ENCODE assay signal across 1 cellular context in the genomic region with DNA sequence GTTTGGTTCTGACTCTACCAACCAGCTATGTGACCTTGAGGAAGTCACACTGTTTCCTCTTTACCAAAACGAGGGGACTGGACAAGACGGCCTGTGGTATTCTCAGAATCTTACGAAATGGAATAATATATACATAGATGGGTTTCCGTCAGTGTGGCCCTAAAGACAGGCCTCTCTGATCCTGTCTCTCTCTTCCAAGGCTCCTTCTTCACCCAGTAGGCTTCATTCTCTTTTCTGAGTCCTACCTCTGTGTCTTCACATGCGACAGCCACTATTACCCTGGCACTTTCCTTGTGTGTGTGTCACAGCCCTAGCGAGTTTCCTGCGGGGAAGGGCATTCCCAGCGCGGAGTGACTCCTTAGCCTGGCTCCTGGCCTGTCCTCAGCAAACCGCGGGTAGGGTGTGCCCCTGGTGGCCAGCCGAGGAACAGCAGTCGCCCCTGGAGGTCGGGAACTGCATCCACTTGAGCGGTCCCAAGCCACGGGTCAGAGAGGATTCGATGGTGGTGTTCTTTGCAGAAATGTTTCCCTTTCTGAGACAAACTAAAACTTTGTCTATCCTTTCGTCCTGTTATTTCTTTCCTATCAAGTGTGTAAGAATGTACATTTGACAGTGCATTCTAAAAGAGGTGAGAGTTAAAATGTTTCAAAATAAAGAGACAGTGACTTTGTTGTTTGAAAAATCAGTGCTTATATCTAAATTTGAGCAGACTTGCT.
TF ChIP-seq lines count a peak whose summit lies in the region.

No MANE protein-coding gene starts in this region.

TF ChIP-seq in K562, 482 proteins besides CTCF, POLR2A, EP300 and RAD21 (continued from another document and continues in another):
- TF ChIP-seq, protein P1, sequence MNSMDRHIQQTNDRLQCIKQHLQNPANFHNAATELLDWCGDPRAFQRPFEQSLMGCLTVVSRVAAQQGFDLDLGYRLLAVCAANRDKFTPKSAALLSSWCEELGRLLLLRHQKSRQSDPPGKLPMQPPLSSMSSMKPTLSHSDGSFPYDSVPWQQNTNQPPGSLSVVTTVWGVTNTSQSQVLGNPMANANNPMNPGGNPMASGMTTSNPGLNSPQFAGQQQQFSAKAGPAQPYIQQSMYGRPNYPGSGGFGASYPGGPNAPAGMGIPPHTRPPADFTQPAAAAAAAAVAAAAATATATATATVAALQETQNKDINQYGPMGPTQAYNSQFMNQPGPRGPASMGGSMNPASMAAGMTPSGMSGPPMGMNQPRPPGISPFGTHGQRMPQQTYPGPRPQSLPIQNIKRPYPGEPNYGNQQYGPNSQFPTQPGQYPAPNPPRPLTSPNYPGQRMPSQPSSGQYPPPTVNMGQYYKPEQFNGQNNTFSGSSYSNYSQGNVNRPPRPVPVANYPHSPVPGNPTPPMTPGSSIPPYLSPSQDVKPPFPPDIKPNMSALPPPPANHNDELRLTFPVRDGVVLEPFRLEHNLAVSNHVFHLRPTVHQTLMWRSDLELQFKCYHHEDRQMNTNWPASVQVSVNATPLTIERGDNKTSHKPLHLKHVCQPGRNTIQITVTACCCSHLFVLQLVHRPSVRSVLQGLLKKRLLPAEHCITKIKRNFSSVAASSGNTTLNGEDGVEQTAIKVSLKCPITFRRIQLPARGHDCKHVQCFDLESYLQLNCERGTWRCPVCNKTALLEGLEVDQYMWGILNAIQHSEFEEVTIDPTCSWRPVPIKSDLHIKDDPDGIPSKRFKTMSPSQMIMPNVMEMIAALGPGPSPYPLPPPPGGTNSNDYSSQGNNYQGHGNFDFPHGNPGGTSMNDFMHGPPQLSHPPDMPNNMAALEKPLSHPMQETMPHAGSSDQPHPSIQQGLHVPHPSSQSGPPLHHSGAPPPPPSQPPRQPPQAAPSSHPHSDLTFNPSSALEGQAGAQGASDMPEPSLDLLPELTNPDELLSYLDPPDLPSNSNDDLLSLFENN (IDR thresholded peaks at IDR 0.05; ENCODE audit: low read depth in 2 of 2, low read length in 2 of 2) = peak; percentile 23 to 59; a peak in 2 of 4 replicates
- peak; percentile 32 for TF ChIP-seq TCF3 (CRISPR knock-in tag; IDR thresholded peaks at IDR 0.05)
- TF ChIP-seq, protein P2, sequence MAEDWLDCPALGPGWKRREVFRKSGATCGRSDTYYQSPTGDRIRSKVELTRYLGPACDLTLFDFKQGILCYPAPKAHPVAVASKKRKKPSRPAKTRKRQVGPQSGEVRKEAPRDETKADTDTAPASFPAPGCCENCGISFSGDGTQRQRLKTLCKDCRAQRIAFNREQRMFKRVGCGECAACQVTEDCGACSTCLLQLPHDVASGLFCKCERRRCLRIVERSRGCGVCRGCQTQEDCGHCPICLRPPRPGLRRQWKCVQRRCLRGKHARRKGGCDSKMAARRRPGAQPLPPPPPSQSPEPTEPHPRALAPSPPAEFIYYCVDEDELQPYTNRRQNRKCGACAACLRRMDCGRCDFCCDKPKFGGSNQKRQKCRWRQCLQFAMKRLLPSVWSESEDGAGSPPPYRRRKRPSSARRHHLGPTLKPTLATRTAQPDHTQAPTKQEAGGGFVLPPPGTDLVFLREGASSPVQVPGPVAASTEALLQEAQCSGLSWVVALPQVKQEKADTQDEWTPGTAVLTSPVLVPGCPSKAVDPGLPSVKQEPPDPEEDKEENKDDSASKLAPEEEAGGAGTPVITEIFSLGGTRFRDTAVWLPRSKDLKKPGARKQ (CRISPR knock-in tag; IDR thresholded peaks at IDR 0.05) = 0 out of 2 replicates have a peak, but pooled peaks have one; percentile 42
- TF ChIP-seq, protein P3, sequence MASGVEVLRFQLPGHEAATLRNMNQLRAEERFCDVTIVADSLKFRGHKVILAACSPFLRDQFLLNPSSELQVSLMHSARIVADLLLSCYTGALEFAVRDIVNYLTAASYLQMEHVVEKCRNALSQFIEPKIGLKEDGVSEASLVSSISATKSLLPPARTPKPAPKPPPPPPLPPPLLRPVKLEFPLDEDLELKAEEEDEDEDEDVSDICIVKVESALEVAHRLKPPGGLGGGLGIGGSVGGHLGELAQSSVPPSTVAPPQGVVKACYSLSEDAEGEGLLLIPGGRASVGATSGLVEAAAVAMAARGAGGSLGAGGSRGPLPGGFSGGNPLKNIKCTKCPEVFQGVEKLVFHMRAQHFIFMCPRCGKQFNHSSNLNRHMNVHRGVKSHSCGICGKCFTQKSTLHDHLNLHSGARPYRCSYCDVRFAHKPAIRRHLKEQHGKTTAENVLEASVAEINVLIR (CRISPR knock-in tag; IDR thresholded peaks at IDR 0.05) = no peak
- TF ChIP-seq, protein P4, sequence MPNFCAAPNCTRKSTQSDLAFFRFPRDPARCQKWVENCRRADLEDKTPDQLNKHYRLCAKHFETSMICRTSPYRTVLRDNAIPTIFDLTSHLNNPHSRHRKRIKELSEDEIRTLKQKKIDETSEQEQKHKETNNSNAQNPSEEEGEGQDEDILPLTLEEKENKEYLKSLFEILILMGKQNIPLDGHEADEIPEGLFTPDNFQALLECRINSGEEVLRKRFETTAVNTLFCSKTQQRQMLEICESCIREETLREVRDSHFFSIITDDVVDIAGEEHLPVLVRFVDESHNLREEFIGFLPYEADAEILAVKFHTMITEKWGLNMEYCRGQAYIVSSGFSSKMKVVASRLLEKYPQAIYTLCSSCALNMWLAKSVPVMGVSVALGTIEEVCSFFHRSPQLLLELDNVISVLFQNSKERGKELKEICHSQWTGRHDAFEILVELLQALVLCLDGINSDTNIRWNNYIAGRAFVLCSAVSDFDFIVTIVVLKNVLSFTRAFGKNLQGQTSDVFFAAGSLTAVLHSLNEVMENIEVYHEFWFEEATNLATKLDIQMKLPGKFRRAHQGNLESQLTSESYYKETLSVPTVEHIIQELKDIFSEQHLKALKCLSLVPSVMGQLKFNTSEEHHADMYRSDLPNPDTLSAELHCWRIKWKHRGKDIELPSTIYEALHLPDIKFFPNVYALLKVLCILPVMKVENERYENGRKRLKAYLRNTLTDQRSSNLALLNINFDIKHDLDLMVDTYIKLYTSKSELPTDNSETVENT (CRISPR knock-in tag; IDR thresholded peaks at IDR 0.05) = no peak
- TF ChIP-seq, protein P5, sequence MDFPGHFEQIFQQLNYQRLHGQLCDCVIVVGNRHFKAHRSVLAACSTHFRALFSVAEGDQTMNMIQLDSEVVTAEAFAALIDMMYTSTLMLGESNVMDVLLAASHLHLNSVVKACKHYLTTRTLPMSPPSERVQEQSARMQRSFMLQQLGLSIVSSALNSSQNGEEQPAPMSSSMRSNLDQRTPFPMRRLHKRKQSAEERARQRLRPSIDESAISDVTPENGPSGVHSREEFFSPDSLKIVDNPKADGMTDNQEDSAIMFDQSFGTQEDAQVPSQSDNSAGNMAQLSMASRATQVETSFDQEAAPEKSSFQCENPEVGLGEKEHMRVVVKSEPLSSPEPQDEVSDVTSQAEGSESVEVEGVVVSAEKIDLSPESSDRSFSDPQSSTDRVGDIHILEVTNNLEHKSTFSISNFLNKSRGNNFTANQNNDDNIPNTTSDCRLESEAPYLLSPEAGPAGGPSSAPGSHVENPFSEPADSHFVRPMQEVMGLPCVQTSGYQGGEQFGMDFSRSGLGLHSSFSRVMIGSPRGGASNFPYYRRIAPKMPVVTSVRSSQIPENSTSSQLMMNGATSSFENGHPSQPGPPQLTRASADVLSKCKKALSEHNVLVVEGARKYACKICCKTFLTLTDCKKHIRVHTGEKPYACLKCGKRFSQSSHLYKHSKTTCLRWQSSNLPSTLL (IDR thresholded peaks at IDR 0.05) = no peak
- TF ChIP-seq RFX1 (IDR thresholded peaks at IDR 0.05) = no peak
- TF ChIP-seq, protein P6, sequence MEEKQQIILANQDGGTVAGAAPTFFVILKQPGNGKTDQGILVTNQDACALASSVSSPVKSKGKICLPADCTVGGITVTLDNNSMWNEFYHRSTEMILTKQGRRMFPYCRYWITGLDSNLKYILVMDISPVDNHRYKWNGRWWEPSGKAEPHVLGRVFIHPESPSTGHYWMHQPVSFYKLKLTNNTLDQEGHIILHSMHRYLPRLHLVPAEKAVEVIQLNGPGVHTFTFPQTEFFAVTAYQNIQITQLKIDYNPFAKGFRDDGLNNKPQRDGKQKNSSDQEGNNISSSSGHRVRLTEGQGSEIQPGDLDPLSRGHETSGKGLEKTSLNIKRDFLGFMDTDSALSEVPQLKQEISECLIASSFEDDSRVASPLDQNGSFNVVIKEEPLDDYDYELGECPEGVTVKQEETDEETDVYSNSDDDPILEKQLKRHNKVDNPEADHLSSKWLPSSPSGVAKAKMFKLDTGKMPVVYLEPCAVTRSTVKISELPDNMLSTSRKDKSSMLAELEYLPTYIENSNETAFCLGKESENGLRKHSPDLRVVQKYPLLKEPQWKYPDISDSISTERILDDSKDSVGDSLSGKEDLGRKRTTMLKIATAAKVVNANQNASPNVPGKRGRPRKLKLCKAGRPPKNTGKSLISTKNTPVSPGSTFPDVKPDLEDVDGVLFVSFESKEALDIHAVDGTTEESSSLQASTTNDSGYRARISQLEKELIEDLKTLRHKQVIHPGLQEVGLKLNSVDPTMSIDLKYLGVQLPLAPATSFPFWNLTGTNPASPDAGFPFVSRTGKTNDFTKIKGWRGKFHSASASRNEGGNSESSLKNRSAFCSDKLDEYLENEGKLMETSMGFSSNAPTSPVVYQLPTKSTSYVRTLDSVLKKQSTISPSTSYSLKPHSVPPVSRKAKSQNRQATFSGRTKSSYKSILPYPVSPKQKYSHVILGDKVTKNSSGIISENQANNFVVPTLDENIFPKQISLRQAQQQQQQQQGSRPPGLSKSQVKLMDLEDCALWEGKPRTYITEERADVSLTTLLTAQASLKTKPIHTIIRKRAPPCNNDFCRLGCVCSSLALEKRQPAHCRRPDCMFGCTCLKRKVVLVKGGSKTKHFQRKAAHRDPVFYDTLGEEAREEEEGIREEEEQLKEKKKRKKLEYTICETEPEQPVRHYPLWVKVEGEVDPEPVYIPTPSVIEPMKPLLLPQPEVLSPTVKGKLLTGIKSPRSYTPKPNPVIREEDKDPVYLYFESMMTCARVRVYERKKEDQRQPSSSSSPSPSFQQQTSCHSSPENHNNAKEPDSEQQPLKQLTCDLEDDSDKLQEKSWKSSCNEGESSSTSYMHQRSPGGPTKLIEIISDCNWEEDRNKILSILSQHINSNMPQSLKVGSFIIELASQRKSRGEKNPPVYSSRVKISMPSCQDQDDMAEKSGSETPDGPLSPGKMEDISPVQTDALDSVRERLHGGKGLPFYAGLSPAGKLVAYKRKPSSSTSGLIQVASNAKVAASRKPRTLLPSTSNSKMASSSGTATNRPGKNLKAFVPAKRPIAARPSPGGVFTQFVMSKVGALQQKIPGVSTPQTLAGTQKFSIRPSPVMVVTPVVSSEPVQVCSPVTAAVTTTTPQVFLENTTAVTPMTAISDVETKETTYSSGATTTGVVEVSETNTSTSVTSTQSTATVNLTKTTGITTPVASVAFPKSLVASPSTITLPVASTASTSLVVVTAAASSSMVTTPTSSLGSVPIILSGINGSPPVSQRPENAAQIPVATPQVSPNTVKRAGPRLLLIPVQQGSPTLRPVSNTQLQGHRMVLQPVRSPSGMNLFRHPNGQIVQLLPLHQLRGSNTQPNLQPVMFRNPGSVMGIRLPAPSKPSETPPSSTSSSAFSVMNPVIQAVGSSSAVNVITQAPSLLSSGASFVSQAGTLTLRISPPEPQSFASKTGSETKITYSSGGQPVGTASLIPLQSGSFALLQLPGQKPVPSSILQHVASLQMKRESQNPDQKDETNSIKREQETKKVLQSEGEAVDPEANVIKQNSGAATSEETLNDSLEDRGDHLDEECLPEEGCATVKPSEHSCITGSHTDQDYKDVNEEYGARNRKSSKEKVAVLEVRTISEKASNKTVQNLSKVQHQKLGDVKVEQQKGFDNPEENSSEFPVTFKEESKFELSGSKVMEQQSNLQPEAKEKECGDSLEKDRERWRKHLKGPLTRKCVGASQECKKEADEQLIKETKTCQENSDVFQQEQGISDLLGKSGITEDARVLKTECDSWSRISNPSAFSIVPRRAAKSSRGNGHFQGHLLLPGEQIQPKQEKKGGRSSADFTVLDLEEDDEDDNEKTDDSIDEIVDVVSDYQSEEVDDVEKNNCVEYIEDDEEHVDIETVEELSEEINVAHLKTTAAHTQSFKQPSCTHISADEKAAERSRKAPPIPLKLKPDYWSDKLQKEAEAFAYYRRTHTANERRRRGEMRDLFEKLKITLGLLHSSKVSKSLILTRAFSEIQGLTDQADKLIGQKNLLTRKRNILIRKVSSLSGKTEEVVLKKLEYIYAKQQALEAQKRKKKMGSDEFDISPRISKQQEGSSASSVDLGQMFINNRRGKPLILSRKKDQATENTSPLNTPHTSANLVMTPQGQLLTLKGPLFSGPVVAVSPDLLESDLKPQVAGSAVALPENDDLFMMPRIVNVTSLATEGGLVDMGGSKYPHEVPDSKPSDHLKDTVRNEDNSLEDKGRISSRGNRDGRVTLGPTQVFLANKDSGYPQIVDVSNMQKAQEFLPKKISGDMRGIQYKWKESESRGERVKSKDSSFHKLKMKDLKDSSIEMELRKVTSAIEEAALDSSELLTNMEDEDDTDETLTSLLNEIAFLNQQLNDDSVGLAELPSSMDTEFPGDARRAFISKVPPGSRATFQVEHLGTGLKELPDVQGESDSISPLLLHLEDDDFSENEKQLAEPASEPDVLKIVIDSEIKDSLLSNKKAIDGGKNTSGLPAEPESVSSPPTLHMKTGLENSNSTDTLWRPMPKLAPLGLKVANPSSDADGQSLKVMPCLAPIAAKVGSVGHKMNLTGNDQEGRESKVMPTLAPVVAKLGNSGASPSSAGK (IDR thresholded peaks at IDR 0.05) = 0 out of 2 replicates have a peak, but pooled peaks have one; percentile 21
- no peak for TF ChIP-seq POLR2AphosphoS5 (IDR thresholded peaks at IDR 0.05; ENCODE audit: control insufficient read depth, insufficient read depth, low read depth, low read length)
- TF ChIP-seq, protein P7, sequence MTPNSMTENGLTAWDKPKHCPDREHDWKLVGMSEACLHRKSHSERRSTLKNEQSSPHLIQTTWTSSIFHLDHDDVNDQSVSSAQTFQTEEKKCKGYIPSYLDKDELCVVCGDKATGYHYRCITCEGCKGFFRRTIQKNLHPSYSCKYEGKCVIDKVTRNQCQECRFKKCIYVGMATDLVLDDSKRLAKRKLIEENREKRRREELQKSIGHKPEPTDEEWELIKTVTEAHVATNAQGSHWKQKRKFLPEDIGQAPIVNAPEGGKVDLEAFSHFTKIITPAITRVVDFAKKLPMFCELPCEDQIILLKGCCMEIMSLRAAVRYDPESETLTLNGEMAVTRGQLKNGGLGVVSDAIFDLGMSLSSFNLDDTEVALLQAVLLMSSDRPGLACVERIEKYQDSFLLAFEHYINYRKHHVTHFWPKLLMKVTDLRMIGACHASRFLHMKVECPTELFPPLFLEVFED (CRISPR knock-in tag; conservative IDR thresholded peaks at IDR 0.05) = peak; percentile 61; the same call in 1 of the 2 replicates
- TF ChIP-seq, protein P8, sequence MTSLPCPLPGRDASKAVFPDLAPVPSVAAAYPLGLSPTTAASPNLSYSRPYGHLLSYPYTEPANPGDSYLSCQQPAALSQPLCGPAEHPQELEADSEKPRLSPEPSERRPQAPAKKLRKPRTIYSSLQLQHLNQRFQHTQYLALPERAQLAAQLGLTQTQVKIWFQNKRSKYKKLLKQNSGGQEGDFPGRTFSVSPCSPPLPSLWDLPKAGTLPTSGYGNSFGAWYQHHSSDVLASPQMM (CRISPR knock-in tag; IDR thresholded peaks at IDR 0.05) = no peak
- no peak for TF ChIP-seq OTX1 (CRISPR knock-in tag; IDR thresholded peaks at IDR 0.05)
- no peak for TF ChIP-seq TCFL5 (CRISPR knock-in tag; conservative IDR thresholded peaks at IDR 0.05)
- TF ChIP-seq POLR2G (IDR thresholded peaks at IDR 0.05; ENCODE audit: low read depth, low read length) = no peak
- no peak for TF ChIP-seq RAD51 (IDR thresholded peaks at IDR 0.05; ENCODE audit: borderline replicate concordance, low read depth)
- TF ChIP-seq PPARD (CRISPR knock-in tag; IDR thresholded peaks at IDR 0.05) = no peak
- peak; percentile 42 for TF ChIP-seq MAFK (IDR thresholded peaks at IDR 0.05; ENCODE audit: low read length)
- TF ChIP-seq, protein P9, sequence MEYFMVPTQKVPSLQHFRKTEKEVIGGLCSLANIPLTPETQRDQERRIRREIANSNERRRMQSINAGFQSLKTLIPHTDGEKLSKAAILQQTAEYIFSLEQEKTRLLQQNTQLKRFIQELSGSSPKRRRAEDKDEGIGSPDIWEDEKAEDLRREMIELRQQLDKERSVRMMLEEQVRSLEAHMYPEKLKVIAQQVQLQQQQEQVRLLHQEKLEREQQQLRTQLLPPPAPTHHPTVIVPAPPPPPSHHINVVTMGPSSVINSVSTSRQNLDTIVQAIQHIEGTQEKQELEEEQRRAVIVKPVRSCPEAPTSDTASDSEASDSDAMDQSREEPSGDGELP (CRISPR knock-in tag; IDR thresholded peaks at IDR 0.05; ENCODE audit: borderline replicate concordance) = peak; percentile 64; the same call in 1 of the 2 replicates
- TF ChIP-seq SMARCA4 (IDR thresholded peaks at IDR 0.05) = no peak
